In the genomic region with DNA sequence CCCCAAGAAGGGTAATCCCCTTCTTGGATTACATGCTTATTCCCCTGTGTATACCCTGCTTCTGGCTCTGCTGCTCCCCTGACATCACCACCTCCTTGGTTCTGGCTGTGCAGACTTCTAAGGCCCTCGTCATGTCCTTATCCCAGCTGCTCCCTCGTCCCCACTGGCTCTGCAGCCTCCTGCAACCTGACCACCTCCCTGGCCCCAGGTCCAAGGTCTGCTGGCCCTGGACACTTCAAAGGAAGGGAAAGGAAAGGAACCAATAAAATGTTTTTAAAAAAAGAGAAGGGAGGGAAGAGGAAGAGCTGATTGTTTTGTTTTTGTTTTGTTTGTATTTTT, we compare ENCODE assay signal across 20 cellular contexts. TPM values are rescaled to one million over a fixed set of nuclear protein-coding genes. Genes with fewer than 3 reads are reported as not detected.
A peak's percentile ranks its signal among the peaks of the same experiment; 100 is the strongest.
DNase-seq lines count a peak whose midpoint lies in the region; ATAC-seq and TF ChIP-seq lines count a peak whose summit lies in the region.
"Had no signal": no experiment of that assay in that cellular context is flagged by ENCODE, and none has a peak within 500 bp of the region (broad histone marks: within the 10 kb centered on the region; RNA-seq: fewer than 3 reads in every experiment).

No MANE protein-coding gene starts in this region.

- no peaks in the 10 kb centered on the region for H3K4me1 ChIP-seq in upper lobe of right lung
- H3K4me1 ChIP-seq: vagina had no signal

- H3K36me3 ChIP-seq in WERI-Rb-1 (no peaks in the 10 kb centered on the region), upper lobe of right lung (no peaks in the 10 kb centered on the region)
- H3K36me3 ChIP-seq: Peyer's patch, vagina had no signal

- no peaks in the 10 kb centered on the region for H3K27me3 Mint-ChIP-seq in stimulated activated naive CD8-positive, alpha-beta T cell treated with anti-CD3 and anti-CD28 coated beads, Interleukin-15, Interleukin-2, amounts not matched to agents 100 ng/mL and 50 ng/mL, for 24 hours
- no peaks in the 10 kb centered on the region for H3K27me3 Mint-ChIP-seq in memory B cell
- H3K27me3 Mint-ChIP-seq: activated naive CD4-positive, alpha-beta T cell treated with anti-CD3 and anti-CD28 coated beads, Interleukin-2, amount 50 U/mL, for 24 hours had no signal

- H3K4me1 Mint-ChIP-seq in stimulated activated naive CD8-positive, alpha-beta T cell treated with anti-CD3 and anti-CD28 coated beads, Interleukin-15, Interleukin-2, amounts not matched to agents 100 ng/mL and 50 ng/mL, for 24 hours (ENCODE audit: low read depth), result peaks cover 62% of the 10 kb centered on the region
- H3K4me1 Mint-ChIP-seq in memory B cell, result peaks cover 51% of the 10 kb centered on the region

- H3K9me3 ChIP-seq in WERI-Rb-1 (ENCODE audit: severe bottlenecking) (no peaks in the 10 kb centered on the region), upper lobe of right lung (no peaks in the 10 kb centered on the region)
- H3K9me3 ChIP-seq: body of pancreas, mucosa of descending colon, Peyer's patch, SK-N-SH, vagina had no signal

- no peak for DNase-seq in stimulated activated naive CD8-positive, alpha-beta T cell treated with anti-CD3 and anti-CD28 coated beads, Interleukin-15, Interleukin-2, amounts not matched to agents 100 U/mL and 50 U/mL, for 24 hours
- DNase-seq in WERI-Rb-1, result peak; percentile 67
- DNase-seq in memory B cell (ENCODE audit: low spot score in 2 of 2), result no peak
- DNase-seq in upper lobe of right lung, result peak; percentile 9
- DNase-seq in activated CD4-positive, CD25-positive, alpha-beta regulatory T cell (lab: John Stamatoyannopoulos, UW), result no peak
- no peak for DNase-seq in RPMI8226
- no peak for DNase-seq in GM10266 (ENCODE audit: extremely low spot score)
- DNase-seq: activated CD4-positive, alpha-beta T cell treated with anti-CD3 and anti-CD28 coated beads for 4 hours; activated CD8-positive, alpha-beta memory T cell treated with anti-CD3 and anti-CD28 coated beads, Interleukin-2, amount 50 U/mL, for 48 hours; body of pancreas; mucosa of descending colon; NCI-H2107; Peyer's patch; SK-N-SH; stimulated activated CD4-positive, alpha-beta T cell treated with anti-CD3 and anti-CD28 coated beads, Interleukin-1b, Interleukin-23, amount 100 ng/mL, for 48 hours had no signal

- ATAC-seq in stimulated activated naive CD8-positive, alpha-beta T cell treated with anti-CD3 and anti-CD28 coated beads, Interleukin-15, Interleukin-2, amounts not matched to agents 100 U/mL and 50 U/mL, for 24 hours, result no peak
- ATAC-seq in memory B cell (ENCODE audit: low read depth) (no peak), upper lobe of right lung (no peak)
- ATAC-seq: body of pancreas, left lobe of liver, mucosa of descending colon had no signal

- intact Hi-C loops in upper lobe of right lung (cut with DNase I), result no loop called here

- H3K4me3 Mint-ChIP-seq in stimulated activated naive CD8-positive, alpha-beta T cell treated with anti-CD3 and anti-CD28 coated beads, Interleukin-15, Interleukin-2, amounts not matched to agents 100 ng/mL and 50 ng/mL, for 24 hours, result no peak overlapping the region
- no peak overlapping the region for H3K4me3 Mint-ChIP-seq in memory B cell
- H3K4me3 Mint-ChIP-seq: activated naive CD4-positive, alpha-beta T cell treated with anti-CD3 and anti-CD28 coated beads, Interleukin-2, amount 50 U/mL, for 24 hours had no signal

- H3K27me3 ChIP-seq in WERI-Rb-1 (ENCODE audit: insufficient read depth, low read depth, severe bottlenecking) (no peaks in the 10 kb centered on the region), upper lobe of right lung (no peaks in the 10 kb centered on the region)
- H3K27me3 ChIP-seq: body of pancreas, Peyer's patch, vagina had no signal

- H3K36me3 Mint-ChIP-seq in stimulated activated naive CD8-positive, alpha-beta T cell treated with anti-CD3 and anti-CD28 coated beads, Interleukin-15, Interleukin-2, amounts not matched to agents 100 ng/mL and 50 ng/mL, for 24 hours (ENCODE audit: low read depth), result peaks cover 16% of the 10 kb centered on the region
- H3K36me3 Mint-ChIP-seq in memory B cell, result peaks cover 9% of the 10 kb centered on the region
- H3K36me3 Mint-ChIP-seq: activated naive CD4-positive, alpha-beta T cell treated with anti-CD3 and anti-CD28 coated beads, Interleukin-2, amount 50 U/mL, for 24 hours had no signal

- no peak overlapping the region for H3K27ac ChIP-seq in WERI-Rb-1
- H3K27ac ChIP-seq in upper lobe of right lung, result no peak overlapping the region
- H3K27ac ChIP-seq: body of pancreas, epithelial cell of prostate, Peyer's patch, vagina had no signal

- H3K27ac Mint-ChIP-seq in stimulated activated naive CD8-positive, alpha-beta T cell treated with anti-CD3 and anti-CD28 coated beads, Interleukin-15, Interleukin-2, amounts not matched to agents 100 ng/mL and 50 ng/mL, for 24 hours, result peak overlapping the region; percentile 55
- peak overlapping the region; percentile 18 for H3K27ac Mint-ChIP-seq in memory B cell

- TF ChIP-seq CTCF in WERI-Rb-1 (IDR thresholded peaks at IDR 0.05; ENCODE audit: low read depth, low read length) (no peak), upper lobe of right lung (IDR thresholded peaks at IDR 0.05) (no peak), GM10266 (IDR thresholded peaks at IDR 0.05; ENCODE audit: control insufficient read depth, insufficient read depth, low read depth, missing control alignments) (no peak)

- H3K4me3 ChIP-seq in WERI-Rb-1 (ENCODE audit: low read depth, low read length), result no peak overlapping the region
- H3K4me3 ChIP-seq in upper lobe of right lung, result no peak overlapping the region
- H3K4me3 ChIP-seq: body of pancreas, mucosa of descending colon, Peyer's patch, vagina had no signal

- no peaks in the 10 kb centered on the region for H3K9me3 Mint-ChIP-seq in stimulated activated naive CD8-positive, alpha-beta T cell treated with anti-CD3 and anti-CD28 coated beads, Interleukin-15, Interleukin-2, amounts not matched to agents 100 ng/mL and 50 ng/mL, for 24 hours
- H3K9me3 Mint-ChIP-seq in memory B cell, result no peaks in the 10 kb centered on the region
- H3K9me3 Mint-ChIP-seq: activated naive CD4-positive, alpha-beta T cell treated with anti-CD3 and anti-CD28 coated beads, Interleukin-2, amount 50 U/mL, for 24 hours had no signal

RNA-seq across cellular contexts. Expression of gene INPP5D, which starts 52.9 kb away (rescaled TPM):
- 33.3 TPM for total RNA-seq in upper lobe of right lung

Comparison
In these comparisons a context has a peak if more than half of its experiments do, and no peak if none do; other contexts are left out.
1. DNase-seq: peak in WERI-Rb-1 (single experiment) and upper lobe of right lung (single experiment); none in stimulated activated naive CD8-positive, alpha-beta T cell treated with anti-CD3 and anti-CD28 coated beads, Interleukin-15, Interleukin-2, amounts not matched to agents 100 U/mL and 50 U/mL, for 24 hours (single experiment), memory B cell (0 of 2), activated CD4-positive, CD25-positive, alpha-beta regulatory T cell (0 of 4), RPMI8226 (single experiment) and GM10266 (single experiment).